ENCODE assay signal across 8 cellular contexts in genomic region chr4:2008921-2009650, GRCh38. TPM values are rescaled to one million over a fixed set of nuclear protein-coding genes. Genes with fewer than 3 reads are reported as not detected.
DNase-seq lines count a peak whose midpoint lies in the region; ATAC-seq, FAIRE-seq and TF ChIP-seq lines count a peak whose summit lies in the region.

TSS of gene NELFA (minus strand) at chr4:2008974. CDS start at chr4:2008959, 15 bp downstream.

- no peaks in the 10 kb centered on the region for H4K20me1 ChIP-seq in mammary epithelial cell (ENCODE audit: insufficient read depth, low read length)

- peak; percentile 83 for ATAC-seq in GM18907 (IDR thresholded peaks at IDR 0.05; ENCODE audit: unreplicated experiment)
- peak; percentile 72 for ATAC-seq in HG03139 (IDR thresholded peaks at IDR 0.05; ENCODE audit: unreplicated experiment)

- intact Hi-C loops in mammary epithelial cell (cut with micrococcal nuclease), result loop anchor here (5.0 kb wide), 1 partner anchor 97 kb away; no protein-coding TSS in a partner anchor

- no peaks in the 10 kb centered on the region for H3K36me3 ChIP-seq in mammary epithelial cell (ENCODE audit: insufficient read depth, low read length)
- peaks cover 0 to 4% of the 10 kb centered on the region in 2 donors for H3K36me3 ChIP-seq in small intestine (ENCODE audit: control insufficient read depth in 2 of 2, insufficient read depth in 2 of 2, low read length in 2 of 2)

- H2AFZ ChIP-seq in mammary epithelial cell (ENCODE audit: low read depth, low read length), result peak within 1 kb of the TSS; percentile 100

- H3K27me3 ChIP-seq in mammary epithelial cell (ENCODE audit: insufficient read depth, low read length), result no peaks in the 10 kb centered on the region
- H3K27me3 ChIP-seq in small intestine (ENCODE audit: control insufficient read depth in 2 of 2, insufficient read depth in 2 of 2, low read length in 2 of 2), result no peaks in the 10 kb centered on the region

- in situ Hi-C loops in mammary epithelial cell (cut with MboI; ENCODE audit: low sequenced_read_pairs in 2 of 2), result no loop called here

- H3K4me1 ChIP-seq in mammary epithelial cell (ENCODE audit: insufficient read depth, low read length) (peaks cover 17% of the 10 kb centered on the region), small intestine (ENCODE audit: control insufficient read depth in 2 of 2, insufficient read depth in 1 of 2, low read depth in 1 of 2, low read length in 1 of 2) (peaks cover 0 to 2% of the 10 kb centered on the region in 2 donors)

- H3K9me3 ChIP-seq in mammary epithelial cell (replicated peaks; ENCODE audit: insufficient read depth, low read length), result no peaks in the 10 kb centered on the region
- no peaks in the 10 kb centered on the region for H3K9me3 ChIP-seq in small intestine (ENCODE audit: control insufficient read depth, low read depth)

- peak within 1 kb of the TSS; percentile 99 for H3K4me2 ChIP-seq in mammary epithelial cell (ENCODE audit: insufficient read depth, low read depth, low read length)

- no TSS peak for BruUV-seq in mammary epithelial cell (replicated peaks; lab: Mats Ljungman, UMichigan)

- H3K27ac ChIP-seq in mammary epithelial cell (ENCODE audit: insufficient read depth, low read depth, low read length) (peak within 1 kb of the TSS; percentile 90), small intestine (ENCODE audit: low read depth in 1 of 2, low read length in 1 of 2) (peak within 1 kb of the TSS; percentile 87 to 95)

- no peak for FAIRE-seq in small intestine (lab: Jason Lieb, UNC)

- dilution Hi-C loops in mammary epithelial cell (cut with HindIII; ENCODE audit: low sequenced_read_pairs), result no loop called here

- peak within 1 kb of the TSS; percentile 86 for H3K9ac ChIP-seq in mammary epithelial cell (ENCODE audit: insufficient read depth, low read length)

- peak; percentile 22; the same call in 1 of the 2 replicates for TF ChIP-seq CTCF in WI38 (IDR thresholded peaks at IDR 0.05; ENCODE audit: low read depth, low read length)
- TF ChIP-seq CTCF in mammary epithelial cell (conservative IDR thresholded peaks at IDR 0.05 in 1 of 2, IDR thresholded peaks at IDR 0.05 in 1 of 2; ENCODE audit: extremely low read depth in 1 of 2, insufficient read depth in 1 of 2, low read depth in 1 of 2, low read length in 2 of 2), result no peak

- CTCF ChIA-PET in mammary epithelial cell (lab: Charles Lee; ENCODE audit: low non-redundant PET), result interaction anchor here (0.5 to 0.6 kb wide), 2 partner anchors 134 to 590 kb away, joined by 7 to 9 read pairs; no protein-coding TSS in a partner anchor

- WGBS in mammary epithelial cell (ENCODE audit: low coverage, missing lambda C conversion rate), result 0% methylated on average over 22 of the region's 95 CpGs
- 0% methylated on average over 76 to 95 of the region's 95 CpGs for WGBS in small intestine, 3 donors

- H3K4me3 ChIP-seq in WI38 (ENCODE audit: low read depth, low read length), result peak within 1 kb of the TSS; percentile 80
- peak within 1 kb of the TSS; percentile 95 to 99 (median 99) for H3K4me3 ChIP-seq in mammary epithelial cell (replicated peaks in 1 of 3; ENCODE audit: insufficient read depth in 1 of 3, low read depth in 2 of 3, low read length in 3 of 3)
- peak within 1 kb of the TSS; percentile 82 to 94 for H3K4me3 ChIP-seq in small intestine (ENCODE audit: low read depth in 1 of 2, low read length in 2 of 2)

- DNase-seq in AG08395 (ENCODE audit: low spot score) (peak; percentile 93), NCI-H2196 treated with DMSO at 0.1 percent for 48 hours (lab: John Stamatoyannopoulos, UW; ENCODE audit: unreplicated experiment) (peak; percentile 88), mammary epithelial cell (peak; percentile 92), iPS-NIHi11 (ENCODE audit: low spot score) (peak; percentile 97), small intestine (peak; percentile 97)

- H3K79me2 ChIP-seq in mammary epithelial cell (ENCODE audit: insufficient read depth, low read length), result peaks cover 43% of the 10 kb centered on the region

RNA-seq across cellular contexts. Expression of gene NELFA, which starts in this region (rescaled TPM):
- total RNA-seq in mammary epithelial cell, result 10 to 100 TPM; 19.7 to 26.1 TPM
- polyA plus RNA-seq in mammary epithelial cell (15.7 TPM), small intestine (10 to 100 TPM; 12.7 to 23.3 (median 21.9) TPM)
- polyA minus RNA-seq in mammary epithelial cell, result 8.3 TPM

Comparison
In these comparisons a context has a peak if more than half of its experiments do, and no peak if none do; other contexts are left out.
1. Peak in every context shown above with its lines: DNase-seq, ATAC-seq, H3K4me3 ChIP-seq and H3K27ac ChIP-seq.